34 cellular contexts compared by ENCODE assay signal in the genomic region with DNA sequence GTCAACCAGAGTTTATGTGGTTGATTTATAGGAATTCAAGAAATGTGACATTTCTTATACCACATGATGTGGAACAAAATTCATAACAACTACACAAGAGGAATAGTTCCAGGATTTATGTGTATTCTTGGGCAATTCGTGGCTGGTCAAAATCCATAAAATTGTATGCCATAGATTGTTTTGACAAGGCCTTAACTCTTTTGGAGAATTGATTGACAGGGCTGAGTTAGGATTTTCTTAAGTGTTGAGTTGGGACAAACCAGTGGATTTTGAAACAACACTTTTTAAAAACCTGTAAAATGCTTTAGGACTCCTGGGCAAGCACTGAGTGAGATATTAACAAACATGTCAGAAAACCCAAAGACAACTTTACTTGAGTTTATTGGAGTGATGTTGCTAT. TPM values are rescaled to one million over a fixed set of nuclear protein-coding genes. Genes with fewer than 3 reads are reported as not detected.
"Had no signal": no experiment of that assay in that cellular context is flagged by ENCODE, and none has a peak within 500 bp of the region (broad histone marks: within the 10 kb centered on the region; RNA-seq: fewer than 3 reads in every experiment).

No MANE protein-coding gene starts in this region.

- H3K4me3 ChIP-seq: MG63 had no signal

- H3K9me3 ChIP-seq: MG63 had no signal

- H3K27me3 ChIP-seq: MG63 had no signal

- DNase-seq: Karpas-422, Kasumi-1, MG63, MM.1S, MV-4-11, NCI-H1048, NCI-H1092, NCI-H1092 treated with DMSO at 0.1 percent for 48 hours, NCI-H1105, NCI-H1105 treated with DMSO at 0.1 percent for 48 hours, NCI-H1417, NCI-H1417 treated with DMSO at 0.1 percent for 48 hours, NCI-H1436, NCI-H1436 treated with DMSO at 0.1 percent for 48 hours, NCI-H146, NCI-H1694, NCI-H1694 treated with DMSO at 0.1 percent for 48 hours, NCI-H187, NCI-H187 treated with DMSO at 0.1 percent for 48 hours, NCI-H1930, NCI-H2029, NCI-H2029 treated with DMSO at 0.1 percent for 48 hours, NCI-H2081, NCI-H2081 treated with DMSO at 0.1 percent for 48 hours, NCI-H2107, NCI-H2171, NCI-H2171 treated with DMSO at 0.1 percent for 48 hours, NCI-H2227 treated with DMSO at 0.1 percent for 48 hours, NCI-H226, NCI-H345, NCI-H510A, NCI-H510A treated with DMSO at 0.1 percent for 48 hours, NCI-H524 had no signal

- H3K36me3 ChIP-seq: MG63 had no signal

RNA-seq across cellular contexts. Expression of a gene that starts 19.5 kb away (rescaled TPM):
- total RNA-seq: MCF 10A had no signal
